In the genomic region with DNA sequence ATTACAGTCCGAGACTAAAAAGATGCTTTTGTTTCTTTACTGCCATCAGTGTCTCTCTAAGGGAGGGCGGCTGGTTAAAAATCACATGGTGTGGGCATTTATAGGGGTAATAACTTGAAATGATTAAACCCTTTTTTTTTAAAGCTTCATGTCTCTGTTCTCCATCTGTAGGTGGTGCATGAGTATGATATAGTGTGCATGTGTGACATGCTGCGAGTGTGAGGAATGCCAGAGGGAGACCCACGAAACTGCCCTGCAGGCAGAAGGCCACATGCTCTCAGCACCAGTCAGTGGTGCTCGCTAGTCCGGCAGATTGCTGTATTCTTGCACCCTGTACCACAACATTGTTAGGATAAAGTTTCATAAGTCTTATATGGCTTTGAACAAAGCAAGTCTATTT, we compare ENCODE assay signal across 1 cellular context.
TF ChIP-seq lines count a peak whose summit lies in the region.

No MANE protein-coding gene starts in this region.

TF ChIP-seq in HEK293, 187 proteins besides CTCF, POLR2A, EP300 and RAD21 (continued from another document):
- TF ChIP-seq, protein P1, sequence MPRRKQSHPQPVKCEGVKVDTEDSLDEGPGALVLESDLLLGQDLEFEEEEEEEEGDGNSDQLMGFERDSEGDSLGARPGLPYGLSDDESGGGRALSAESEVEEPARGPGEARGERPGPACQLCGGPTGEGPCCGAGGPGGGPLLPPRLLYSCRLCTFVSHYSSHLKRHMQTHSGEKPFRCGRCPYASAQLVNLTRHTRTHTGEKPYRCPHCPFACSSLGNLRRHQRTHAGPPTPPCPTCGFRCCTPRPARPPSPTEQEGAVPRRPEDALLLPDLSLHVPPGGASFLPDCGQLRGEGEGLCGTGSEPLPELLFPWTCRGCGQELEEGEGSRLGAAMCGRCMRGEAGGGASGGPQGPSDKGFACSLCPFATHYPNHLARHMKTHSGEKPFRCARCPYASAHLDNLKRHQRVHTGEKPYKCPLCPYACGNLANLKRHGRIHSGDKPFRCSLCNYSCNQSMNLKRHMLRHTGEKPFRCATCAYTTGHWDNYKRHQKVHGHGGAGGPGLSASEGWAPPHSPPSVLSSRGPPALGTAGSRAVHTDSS (tag by site-specific recombination; IDR thresholded peaks at IDR 0.05), result no peak
- TF ChIP-seq ZEB2 (tag by site-specific recombination; IDR thresholded peaks at IDR 0.05) (no peak), ZNF311 (tag by site-specific recombination; IDR thresholded peaks at IDR 0.05; ENCODE audit: borderline replicate concordance) (no peak)
- TF ChIP-seq, protein P2, sequence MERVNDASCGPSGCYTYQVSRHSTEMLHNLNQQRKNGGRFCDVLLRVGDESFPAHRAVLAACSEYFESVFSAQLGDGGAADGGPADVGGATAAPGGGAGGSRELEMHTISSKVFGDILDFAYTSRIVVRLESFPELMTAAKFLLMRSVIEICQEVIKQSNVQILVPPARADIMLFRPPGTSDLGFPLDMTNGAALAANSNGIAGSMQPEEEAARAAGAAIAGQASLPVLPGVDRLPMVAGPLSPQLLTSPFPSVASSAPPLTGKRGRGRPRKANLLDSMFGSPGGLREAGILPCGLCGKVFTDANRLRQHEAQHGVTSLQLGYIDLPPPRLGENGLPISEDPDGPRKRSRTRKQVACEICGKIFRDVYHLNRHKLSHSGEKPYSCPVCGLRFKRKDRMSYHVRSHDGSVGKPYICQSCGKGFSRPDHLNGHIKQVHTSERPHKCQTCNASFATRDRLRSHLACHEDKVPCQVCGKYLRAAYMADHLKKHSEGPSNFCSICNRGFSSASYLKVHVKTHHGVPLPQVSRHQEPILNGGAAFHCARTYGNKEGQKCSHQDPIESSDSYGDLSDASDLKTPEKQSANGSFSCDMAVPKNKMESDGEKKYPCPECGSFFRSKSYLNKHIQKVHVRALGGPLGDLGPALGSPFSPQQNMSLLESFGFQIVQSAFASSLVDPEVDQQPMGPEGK (tag by site-specific recombination; IDR thresholded peaks at IDR 0.05), result no peak
